32 cellular contexts compared by ENCODE assay signal in genomic region chr3:35389907-35390306, GRCh38.
"Had no signal": no experiment of that assay in that cellular context is flagged by ENCODE, and none has a peak within 500 bp of the region (broad histone marks: within the 10 kb centered on the region; RNA-seq: fewer than 3 reads in every experiment).

No MANE protein-coding gene starts in this region.

- H3K36me3 Mint-ChIP-seq: activated naive CD8-positive, alpha-beta T cell had no signal

- H3K4me3 ChIP-seq: adrenal gland, body of pancreas, esophagus muscularis mucosa, gastrocnemius medialis, heart left ventricle had no signal

- H3K27ac Mint-ChIP-seq: activated B cell treated with CpG ODN at 0.5 μM for 24 hours; activated CD8-positive, alpha-beta T cell treated with anti-CD3 and anti-CD28 coated beads for 36 hours; activated naive CD8-positive, alpha-beta T cell; activated T-helper 17 cell treated with anti-CD3 and anti-CD28 coated beads, Interleukin-2, amount 50 U/mL, for 72 hours; effector memory CD8-positive, alpha-beta T cell; T-helper 2 cell treated with Interferon-gamma antibody and Interleukin-4, amounts not matched to agents 5 μg/mL and 100 μg/mL, for 36 hours had no signal

- DNase-seq: activated B cell treated with CpG ODN at 0.5 μM for 24 hours; activated CD4-positive, alpha-beta T cell treated with anti-CD3 and anti-CD28 coated beads for 48 hours; activated CD4-positive, alpha-beta T cell treated with anti-CD3 and anti-CD28 coated beads, Interleukin-2, amount 50 U/mL, for 1 hour; activated CD4-positive, alpha-beta T cell treated with anti-CD3 and anti-CD28 coated beads, Interleukin-2, amount 50 U/mL, for 48 hours; activated CD8-positive, alpha-beta memory T cell treated with anti-CD3 and anti-CD28 coated beads for 24 hours; activated CD8-positive, alpha-beta T cell treated with anti-CD3 and anti-CD28 coated beads for 36 hours; activated effector memory CD4-positive, alpha-beta T cell treated with Interleukin-2 at 50 U/mL for 16 hours; activated gamma-delta T cell treated with Interleukin-2 at 50 U/mL for 16 hours; activated naive CD4-positive, alpha-beta T cell treated with anti-CD3 and anti-CD28 coated beads, Interleukin-2, amount 50 U/mL, for 16 hours; activated naive CD4-positive, alpha-beta T cell treated with Interleukin-2 at 50 U/mL for 16 hours; activated T-cell treated with anti-CD3 and anti-CD28 coated beads, Interleukin-2, amount 50 U/mL, for 4 hours; adrenal gland; amygdala; aorta; body of pancreas; caudate nucleus; cortex of kidney; dermis blood vessel endothelial cell; effector CD4-positive, alpha-beta T cell; effector memory CD8-positive, alpha-beta T cell; erythroblast; foreskin keratinocyte; gastrocnemius medialis; glutamatergic neuron; heart left ventricle; T1000; WERI-Rb-1 had no signal

- H3K27me3 Mint-ChIP-seq: activated B cell treated with CpG ODN at 0.5 μM for 24 hours; activated naive CD8-positive, alpha-beta T cell; activated T-helper 17 cell treated with anti-CD3 and anti-CD28 coated beads, Interleukin-2, amount 50 U/mL, for 72 hours; effector memory CD8-positive, alpha-beta T cell had no signal

- H3K9me3 ChIP-seq: adrenal gland, gastrocnemius medialis had no signal

- H3K36me3 ChIP-seq: adrenal gland, esophagus muscularis mucosa, gastrocnemius medialis, heart left ventricle, WERI-Rb-1 had no signal

- H3K4me3 Mint-ChIP-seq: activated B cell treated with CpG ODN at 0.5 μM for 24 hours; activated CD8-positive, alpha-beta T cell treated with anti-CD3 and anti-CD28 coated beads for 36 hours; activated naive CD8-positive, alpha-beta T cell; activated T-cell treated with anti-CD3 and anti-CD28 coated beads, Interleukin-2, amount 50 U/mL, for 4 hours; activated T-helper 17 cell treated with anti-CD3 and anti-CD28 coated beads, Interleukin-2, amount 50 U/mL, for 72 hours; effector memory CD8-positive, alpha-beta T cell; T-helper 2 cell treated with Interferon-gamma antibody and Interleukin-4, amounts not matched to agents 5 μg/mL and 100 μg/mL, for 36 hours had no signal

- H3K27me3 ChIP-seq: adrenal gland, body of pancreas, esophagus muscularis mucosa, foreskin keratinocyte, gastrocnemius medialis, heart left ventricle had no signal

- H3K4me1 ChIP-seq: adrenal gland, body of pancreas, esophagus muscularis mucosa, foreskin keratinocyte, gastrocnemius medialis, heart left ventricle had no signal

- ATAC-seq: activated CD4-positive, CD25-positive, alpha-beta regulatory T cell treated with anti-CD3 and anti-CD28 coated beads, Interleukin-2, amount 50 U/mL, for 24 hours; activated CD8-positive, alpha-beta T cell treated with anti-CD3 and anti-CD28 coated beads for 36 hours; activated T-cell treated with anti-CD3 and anti-CD28 coated beads, Interleukin-2, amount 50 U/mL, for 4 hours; activated T-helper 17 cell treated with anti-CD3 and anti-CD28 coated beads, Interleukin-2, amount 50 U/mL, for 72 hours; body of pancreas; effector memory CD8-positive, alpha-beta T cell; foreskin keratinocyte; gastrocnemius medialis; heart left ventricle had no signal

- H3K27ac ChIP-seq: adrenal gland, body of pancreas, esophagus muscularis mucosa, foreskin keratinocyte, gastrocnemius medialis, heart left ventricle, WERI-Rb-1 had no signal

- H3K4me1 Mint-ChIP-seq: activated B cell treated with CpG ODN at 0.5 μM for 24 hours; activated T-helper 17 cell treated with anti-CD3 and anti-CD28 coated beads, Interleukin-2, amount 50 U/mL, for 72 hours had no signal
